ENCODE assay signal across 1 cellular context in the genomic region with DNA sequence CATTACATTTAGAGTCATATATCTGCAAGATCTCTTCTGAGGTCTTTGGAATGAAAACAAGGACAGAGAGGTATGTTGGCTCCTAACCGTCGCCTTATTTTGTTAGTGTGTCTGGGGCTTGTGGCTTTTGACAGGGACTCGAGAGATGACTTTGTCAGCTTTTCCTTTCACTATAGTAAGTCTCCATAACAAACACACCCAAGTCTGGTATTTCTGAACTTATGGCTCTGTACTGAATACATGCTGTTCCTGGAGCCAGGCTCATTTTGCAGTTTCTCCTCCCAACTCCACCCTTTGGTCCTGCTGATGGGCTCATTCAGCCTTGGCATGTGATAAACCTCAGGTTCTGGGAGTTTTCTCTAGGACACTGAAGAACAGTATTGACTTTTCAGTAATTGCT.
TF ChIP-seq lines count a peak whose summit lies in the region.

No MANE protein-coding gene starts in this region.

TF ChIP-seq in K562, 482 proteins besides CTCF, POLR2A, EP300 and RAD21:
- TF ChIP-seq ZBTB17 (CRISPR knock-in tag; IDR thresholded peaks at IDR 0.05) (no peak), MYNN (IDR thresholded peaks at IDR 0.05) (no peak), MYNN (CRISPR knock-in tag; IDR thresholded peaks at IDR 0.05) (no peak), U2AF2 (optimal IDR thresholded peaks at IDR 0.05; ENCODE audit: low read depth, low read length) (no peak), PHB (CRISPR knock-in tag; IDR thresholded peaks at IDR 0.05) (no peak), ZNF354B (CRISPR knock-in tag; IDR thresholded peaks at IDR 0.05) (no peak), ZNF764 (CRISPR knock-in tag; IDR thresholded peaks at IDR 0.05; ENCODE audit: low read depth) (no peak), NR2C2 (CRISPR knock-in tag; IDR thresholded peaks at IDR 0.05) (no peak), NR2C2 (tag; IDR thresholded peaks at IDR 0.05) (no peak), SMAD4 (CRISPR knock-in tag; conservative IDR thresholded peaks at IDR 0.05) (no peak), MCM5 (IDR thresholded peaks at IDR 0.05; ENCODE audit: low read depth) (no peak), SAP30 (IDR thresholded peaks at IDR 0.05; ENCODE audit: borderline replicate concordance, insufficient read depth, low read depth, low read length, poor library complexity, severe bottlenecking) (no peak), FOXA3 (CRISPR knock-in tag; conservative IDR thresholded peaks at IDR 0.05 in 1 of 2, IDR thresholded peaks at IDR 0.05 in 1 of 2) (no peak)
- TF ChIP-seq, protein P1, sequence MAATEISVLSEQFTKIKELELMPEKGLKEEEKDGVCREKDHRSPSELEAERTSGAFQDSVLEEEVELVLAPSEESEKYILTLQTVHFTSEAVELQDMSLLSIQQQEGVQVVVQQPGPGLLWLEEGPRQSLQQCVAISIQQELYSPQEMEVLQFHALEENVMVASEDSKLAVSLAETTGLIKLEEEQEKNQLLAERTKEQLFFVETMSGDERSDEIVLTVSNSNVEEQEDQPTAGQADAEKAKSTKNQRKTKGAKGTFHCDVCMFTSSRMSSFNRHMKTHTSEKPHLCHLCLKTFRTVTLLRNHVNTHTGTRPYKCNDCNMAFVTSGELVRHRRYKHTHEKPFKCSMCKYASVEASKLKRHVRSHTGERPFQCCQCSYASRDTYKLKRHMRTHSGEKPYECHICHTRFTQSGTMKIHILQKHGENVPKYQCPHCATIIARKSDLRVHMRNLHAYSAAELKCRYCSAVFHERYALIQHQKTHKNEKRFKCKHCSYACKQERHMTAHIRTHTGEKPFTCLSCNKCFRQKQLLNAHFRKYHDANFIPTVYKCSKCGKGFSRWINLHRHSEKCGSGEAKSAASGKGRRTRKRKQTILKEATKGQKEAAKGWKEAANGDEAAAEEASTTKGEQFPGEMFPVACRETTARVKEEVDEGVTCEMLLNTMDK (IDR thresholded peaks at IDR 0.05; ENCODE audit: borderline replicate concordance, insufficient read depth, low read depth, low read length, poor library complexity, severe bottlenecking), result no peak
- TF ChIP-seq, protein P2, sequence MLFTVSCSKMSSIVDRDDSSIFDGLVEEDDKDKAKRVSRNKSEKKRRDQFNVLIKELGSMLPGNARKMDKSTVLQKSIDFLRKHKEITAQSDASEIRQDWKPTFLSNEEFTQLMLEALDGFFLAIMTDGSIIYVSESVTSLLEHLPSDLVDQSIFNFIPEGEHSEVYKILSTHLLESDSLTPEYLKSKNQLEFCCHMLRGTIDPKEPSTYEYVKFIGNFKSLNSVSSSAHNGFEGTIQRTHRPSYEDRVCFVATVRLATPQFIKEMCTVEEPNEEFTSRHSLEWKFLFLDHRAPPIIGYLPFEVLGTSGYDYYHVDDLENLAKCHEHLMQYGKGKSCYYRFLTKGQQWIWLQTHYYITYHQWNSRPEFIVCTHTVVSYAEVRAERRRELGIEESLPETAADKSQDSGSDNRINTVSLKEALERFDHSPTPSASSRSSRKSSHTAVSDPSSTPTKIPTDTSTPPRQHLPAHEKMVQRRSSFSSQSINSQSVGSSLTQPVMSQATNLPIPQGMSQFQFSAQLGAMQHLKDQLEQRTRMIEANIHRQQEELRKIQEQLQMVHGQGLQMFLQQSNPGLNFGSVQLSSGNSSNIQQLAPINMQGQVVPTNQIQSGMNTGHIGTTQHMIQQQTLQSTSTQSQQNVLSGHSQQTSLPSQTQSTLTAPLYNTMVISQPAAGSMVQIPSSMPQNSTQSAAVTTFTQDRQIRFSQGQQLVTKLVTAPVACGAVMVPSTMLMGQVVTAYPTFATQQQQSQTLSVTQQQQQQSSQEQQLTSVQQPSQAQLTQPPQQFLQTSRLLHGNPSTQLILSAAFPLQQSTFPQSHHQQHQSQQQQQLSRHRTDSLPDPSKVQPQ (CRISPR knock-in tag; IDR thresholded peaks at IDR 0.05; ENCODE audit: borderline replicate concordance), result no peak
- TF ChIP-seq, protein P3, sequence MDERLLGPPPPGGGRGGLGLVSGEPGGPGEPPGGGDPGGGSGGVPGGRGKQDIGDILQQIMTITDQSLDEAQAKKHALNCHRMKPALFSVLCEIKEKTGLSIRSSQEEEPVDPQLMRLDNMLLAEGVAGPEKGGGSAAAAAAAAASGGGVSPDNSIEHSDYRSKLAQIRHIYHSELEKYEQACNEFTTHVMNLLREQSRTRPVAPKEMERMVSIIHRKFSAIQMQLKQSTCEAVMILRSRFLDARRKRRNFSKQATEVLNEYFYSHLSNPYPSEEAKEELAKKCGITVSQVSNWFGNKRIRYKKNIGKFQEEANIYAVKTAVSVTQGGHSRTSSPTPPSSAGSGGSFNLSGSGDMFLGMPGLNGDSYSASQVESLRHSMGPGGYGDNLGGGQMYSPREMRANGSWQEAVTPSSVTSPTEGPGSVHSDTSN (CRISPR knock-in tag; IDR thresholded peaks at IDR 0.05; ENCODE audit: low read depth), result no peak
- TF ChIP-seq, protein P3 (tag; conservative IDR thresholded peaks at IDR 0.05; ENCODE audit: low read depth), result no peak
- TF ChIP-seq, protein P4, sequence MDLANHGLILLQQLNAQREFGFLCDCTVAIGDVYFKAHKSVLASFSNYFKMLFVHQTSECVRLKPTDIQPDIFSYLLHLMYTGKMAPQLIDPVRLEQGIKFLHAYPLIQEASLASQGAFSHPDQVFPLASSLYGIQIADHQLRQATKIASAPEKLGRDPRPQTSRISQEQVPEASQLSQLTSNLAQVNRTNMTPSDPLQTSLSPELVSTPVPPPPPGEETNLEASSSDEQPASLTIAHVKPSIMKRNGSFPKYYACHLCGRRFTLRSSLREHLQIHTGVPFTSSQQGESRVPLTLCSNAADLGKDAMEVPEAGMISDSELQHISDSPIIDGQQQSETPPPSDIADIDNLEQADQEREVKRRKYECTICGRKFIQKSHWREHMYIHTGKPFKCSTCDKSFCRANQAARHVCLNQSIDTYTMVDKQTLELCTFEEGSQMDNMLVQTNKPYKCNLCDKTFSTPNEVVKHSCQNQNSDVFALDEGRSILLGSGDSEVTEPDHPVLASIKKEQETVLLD (IDR thresholded peaks at IDR 0.05), result no peak
